Comparison of ENCODE assay signal across 1 cellular context in the genomic region with DNA sequence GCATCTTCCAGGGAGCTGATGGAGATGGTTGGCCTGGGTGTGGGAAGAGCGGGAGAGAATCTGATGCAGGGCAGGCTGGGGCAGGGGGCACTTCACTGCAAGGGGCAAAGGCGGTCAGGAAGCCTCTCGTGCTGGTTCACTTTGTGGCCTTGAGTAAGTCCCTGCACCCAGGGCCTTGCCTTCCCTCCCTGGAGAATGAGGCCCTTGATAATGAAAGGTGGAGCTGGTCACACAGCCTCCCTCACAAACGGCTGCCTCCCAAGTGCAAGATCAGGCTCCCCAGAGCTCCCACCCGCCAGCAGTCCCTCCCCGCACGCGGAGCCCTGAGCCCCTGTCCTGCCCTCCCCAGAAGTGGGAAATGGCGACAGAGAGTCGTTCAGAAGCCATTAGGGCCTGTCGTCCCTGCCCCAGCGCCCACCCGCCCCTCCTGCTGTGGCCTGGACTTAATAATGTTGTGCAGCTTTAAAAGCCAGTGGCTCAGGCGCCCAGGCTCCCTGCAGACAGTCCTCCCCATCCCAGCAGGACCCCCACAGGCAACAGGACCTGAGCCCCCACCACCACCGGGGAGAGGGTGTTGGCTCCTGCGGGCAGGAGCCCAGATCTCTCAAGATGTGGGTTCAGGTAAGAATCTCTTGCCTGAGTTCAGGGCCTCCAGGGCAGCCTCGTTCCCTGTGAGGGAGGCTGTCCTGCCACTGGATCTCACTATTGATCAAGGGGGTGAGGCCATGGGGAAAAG.
TF ChIP-seq lines count a peak whose summit lies in the region.

No MANE protein-coding gene starts in this region.

TF ChIP-seq in GM23338, 12 proteins besides CTCF, POLR2A, EP300 and RAD21 (continued from another document):
- TF ChIP-seq EZH2phosphoT487 (IDR thresholded peaks at IDR 0.05; ENCODE audit: unreplicated experiment) = no peak
- no peak for TF ChIP-seq JUNB (IDR thresholded peaks at IDR 0.05; ENCODE audit: unreplicated experiment)
- no peak for TF ChIP-seq ZNF114 (CRISPR knock-in tag; IDR thresholded peaks at IDR 0.05)
- TF ChIP-seq ZNF331 (CRISPR knock-in tag; IDR thresholded peaks at IDR 0.05; ENCODE audit: low read depth) = no peak
TF ChIP-seq in GM23338: peak in this region for 0.
